ENCODE assay signal across 2 cellular contexts in genomic region chr1:109438798-109439297, GRCh38.
TF ChIP-seq lines count a peak whose summit lies in the region.

No MANE protein-coding gene starts in this region.

TF ChIP-seq in IMR-90, 13 proteins besides CTCF, POLR2A, EP300 and RAD21:
- peak; percentile 76; the same call in 1 of the 2 replicates for TF ChIP-seq FOS (IDR thresholded peaks at IDR 0.05; ENCODE audit: low read depth, low read length)
- no peak for TF ChIP-seq CHD1 (IDR thresholded peaks at IDR 0.05; ENCODE audit: low read depth, low read length)
- peak; percentile 29; the same call in 1 of the 2 replicates for TF ChIP-seq CEBPB (IDR thresholded peaks at IDR 0.05; ENCODE audit: low read depth, low read length)
- TF ChIP-seq NFE2L2 (IDR thresholded peaks at IDR 0.05; ENCODE audit: low read depth, low read length) = peak; percentile 37; the same call in 1 of the 2 replicates
- TF ChIP-seq MAFK (IDR thresholded peaks at IDR 0.05; ENCODE audit: low read depth, low read length) = no peak

TF ChIP-seq in K562, 482 proteins besides CTCF, POLR2A, EP300 and RAD21 (continues in another document):
- no peak for TF ChIP-seq THRAP3 (IDR thresholded peaks at IDR 0.05; ENCODE audit: borderline replicate concordance)
- no peak for TF ChIP-seq TSC22D4 (tag; IDR thresholded peaks at IDR 0.05)
- peak; percentile 24; the same call in 1 of the 2 replicates for TF ChIP-seq EHMT2 (IDR thresholded peaks at IDR 0.05)
- no peak for TF ChIP-seq RERE (CRISPR knock-in tag; IDR thresholded peaks at IDR 0.05; ENCODE audit: borderline replicate concordance)
- no peak for TF ChIP-seq NFIX (CRISPR knock-in tag; IDR thresholded peaks at IDR 0.05; ENCODE audit: low read depth)
- no peak for TF ChIP-seq LARP7 (IDR thresholded peaks at IDR 0.05)
- TF ChIP-seq BRD4 (IDR thresholded peaks at IDR 0.05) = no peak
- no peak for TF ChIP-seq ZNF232 (CRISPR knock-in tag; IDR thresholded peaks at IDR 0.05)
- TF ChIP-seq SREBF1 (IDR thresholded peaks at IDR 0.05; ENCODE audit: borderline replicate concordance, low read depth, low read length) = no peak
- no peak for TF ChIP-seq ZEB2 (IDR thresholded peaks at IDR 0.05)
- TF ChIP-seq BRF2 (IDR thresholded peaks at IDR 0.05; ENCODE audit: borderline replicate concordance, insufficient read depth, insufficient read length) = no peak
- no peak for TF ChIP-seq ZNF77 (CRISPR knock-in tag; IDR thresholded peaks at IDR 0.05)
- no peak for TF ChIP-seq ZHX1 (conservative IDR thresholded peaks at IDR 0.05; ENCODE audit: low read length)
- TF ChIP-seq NR2C1 (IDR thresholded peaks at IDR 0.05) = peak; percentile 72
- peak; percentile 76 for TF ChIP-seq NR2C1 (tag; IDR thresholded peaks at IDR 0.05)
- TF ChIP-seq ZNF76 (CRISPR knock-in tag; IDR thresholded peaks at IDR 0.05; ENCODE audit: borderline replicate concordance) = no peak
- TF ChIP-seq TSHZ1 (CRISPR knock-in tag; IDR thresholded peaks at IDR 0.05) = no peak
- TF ChIP-seq PATZ1 (CRISPR knock-in tag; IDR thresholded peaks at IDR 0.05; ENCODE audit: borderline replicate concordance) = no peak
- no peak for TF ChIP-seq ZZZ3 (IDR thresholded peaks at IDR 0.05)
- TF ChIP-seq MAFK (IDR thresholded peaks at IDR 0.05; ENCODE audit: low read length) = peak; percentile 63; the same call in 1 of the 2 replicates
- no peak for TF ChIP-seq ZBTB8A (IDR thresholded peaks at IDR 0.05; ENCODE audit: partially characterized antibody)
- TF ChIP-seq TAF1 (IDR thresholded peaks at IDR 0.05; ENCODE audit: control insufficient read depth, extremely low read depth, insufficient read depth, low read length, severe bottlenecking) = no peak
- TF ChIP-seq RB1 (IDR thresholded peaks at IDR 0.05; ENCODE audit: low read depth) = no peak
- peak; percentile 76; the same call in 1 of the 2 replicates for TF ChIP-seq SMARCA4 (IDR thresholded peaks at IDR 0.05)
- no peak for TF ChIP-seq TAF15 (IDR thresholded peaks at IDR 0.05; ENCODE audit: low read depth, low read length)
- TF ChIP-seq MEF2A (IDR thresholded peaks at IDR 0.05; ENCODE audit: control insufficient read depth, low read depth, low read length) = peak; percentile 98
- TF ChIP-seq CBFB (CRISPR knock-in tag; IDR thresholded peaks at IDR 0.05) = no peak
- peak; percentile 89 for TF ChIP-seq JUND (IDR thresholded peaks at IDR 0.05; ENCODE audit: borderline replicate concordance, low read depth, low read length)
- peak; percentile 74; the same call in 1 of the 3 replicates for TF ChIP-seq JUND (tag; IDR thresholded peaks at IDR 0.05; ENCODE audit: borderline replicate concordance, low read depth, low read length)
- no peak for TF ChIP-seq NKRF (IDR thresholded peaks at IDR 0.05; ENCODE audit: borderline replicate concordance)
- peak; percentile 55; the same call in 1 of the 2 replicates for TF ChIP-seq BACH1 (tag; IDR thresholded peaks at IDR 0.05)
- no peak for TF ChIP-seq ZNF740 (CRISPR knock-in tag; IDR thresholded peaks at IDR 0.05)
- TF ChIP-seq ZNF740 (tag; IDR thresholded peaks at IDR 0.05) = no peak
- no peak for TF ChIP-seq KDM5B (IDR thresholded peaks at IDR 0.05; ENCODE audit: insufficient replicate concordance, low read depth, low read length)
- TF ChIP-seq ARID1B (IDR thresholded peaks at IDR 0.05) = peak; percentile 54
- peak; percentile 72; the same call in 1 of the 2 replicates for TF ChIP-seq SMARCC2 (IDR thresholded peaks at IDR 0.05; ENCODE audit: low read depth)
- TF ChIP-seq ZNF311 (CRISPR knock-in tag; IDR thresholded peaks at IDR 0.05) = no peak
- peak; percentile 60; the same call in 1 of the 2 replicates for TF ChIP-seq L3MBTL2 (IDR thresholded peaks at IDR 0.05)
- no peak for TF ChIP-seq FOXJ2 (tag; IDR thresholded peaks at IDR 0.05)
- TF ChIP-seq C11orf30 (IDR thresholded peaks at IDR 0.05; ENCODE audit: low read depth) = peak; percentile 73
- TF ChIP-seq E2F3 (CRISPR knock-in tag; IDR thresholded peaks at IDR 0.05) = no peak
